ENCODE assay signal across 8 cellular contexts in genomic region chr9:133375724-133376654, GRCh38. TPM values are rescaled to one million over a fixed set of nuclear protein-coding genes. Genes with fewer than 3 reads are reported as not detected.
DNase-seq lines count a peak whose midpoint lies in the region; ATAC-seq and TF ChIP-seq lines count a peak whose summit lies in the region.

Gene STKLD1 (plus strand): TSS chr9:133376366. CDS start chr9:133376474, 108 bp downstream.
Gene SURF4 (minus strand): TSS chr9:133376060. CDS start chr9:133375969, 91 bp downstream.

- H3K27ac ChIP-seq in adipose tissue (ENCODE audit: low read depth, low read length) (peak within 1 kb of the TSS; percentile 95), heart right ventricle (peak within 1 kb of the TSS; percentile 76 to 99 (median 96))

- H3K9me3 ChIP-seq in heart right ventricle = peaks cover 0 to 8% (median 0%) of the 10 kb centered on the region in 11 donors

- H3K4me1 ChIP-seq in heart right ventricle = peaks cover 13 to 53% (median 47%) of the 10 kb centered on the region in 9 donors

- H3K9me3 Mint-ChIP-seq in type B pancreatic cell = no peaks in the 10 kb centered on the region

- H3K27ac Mint-ChIP-seq in type B pancreatic cell = peak within 1 kb of the TSS; percentile 99

- TF ChIP-seq CTCF in GM13977 (IDR thresholded peaks at IDR 0.05; ENCODE audit: extremely low read depth, insufficient read depth, missing control alignments) (no peak), heart right ventricle (IDR thresholded peaks at IDR 0.05) (peak in 1 of 9 donors; percentile 13), type B pancreatic cell (conservative IDR thresholded peaks at IDR 0.05) (peak; percentile 40)

- H3K36me3 Mint-ChIP-seq in type B pancreatic cell = peaks cover 11% of the 10 kb centered on the region

- H3K4me3 ChIP-seq in heart right ventricle = peak within 1 kb of the TSS; percentile 78 to 100 (median 96)

- no peaks in the 10 kb centered on the region for H3K27me3 Mint-ChIP-seq in type B pancreatic cell

- peaks cover 24% of the 10 kb centered on the region for H3K4me1 Mint-ChIP-seq in type B pancreatic cell (ENCODE audit: unreplicated experiment)

- H3K27me3 ChIP-seq in heart right ventricle = no peaks in the 10 kb centered on the region

- in situ Hi-C loops in GM13977 (cut with MboI; ENCODE audit: low pct_unique_long_range_greater_than_20kb, low sequenced_read_pairs, unreplicated experiment) = no loop called here

- WGBS in adipose tissue, 3 donors = 1% methylated on average over 75 to 120 of the region's 120 CpGs
- 0 to 1% methylated on average over 88 to 120 of the region's 120 CpGs for WGBS in heart right ventricle, 2 donors

- peaks cover 0 to 25% (median 7%) of the 10 kb centered on the region in 9 donors for H3K36me3 ChIP-seq in heart right ventricle

- H3K4me3 Mint-ChIP-seq in type B pancreatic cell = peak within 1 kb of the TSS; percentile 99

- DNase-seq in GM13977 (ENCODE audit: low spot score) (peak; percentile 100), NCI-H1436 treated with DMSO at 0.1 percent for 48 hours (lab: John Stamatoyannopoulos, UW) (peak; percentile 64), SW480 (ENCODE audit: low spot score) (peak; percentile 92), heart right ventricle (peak; percentile 94 to 97), posterior cingulate gyrus (peak; percentile 93 to 99 (median 96)), type B pancreatic cell (ENCODE audit: extremely low spot score, unreplicated experiment) (peak; percentile 97)

- ATAC-seq in HG02870 (IDR thresholded peaks at IDR 0.05; ENCODE audit: unreplicated experiment) = peak; percentile 81
- peak; percentile 97 to 99 (median 98) for ATAC-seq in heart right ventricle

- intact Hi-C loops in heart right ventricle (cut with DNase I) = loop anchor here in 3 of 10 donors (2.0 to 5.0 kb wide), 4 partner anchors 27 to 44 kb away; partner anchors contain the start of genes REXO4 (in 2 of the 3), MED22 (in 1 of the 3), RPL7A (in 1 of the 3) and SURF6 (in 1 of the 3)
- intact Hi-C loops in posterior cingulate gyrus (cut with DNase I) = loop anchor here (1.0 kb wide), 1 partner anchor 40 kb away; the partner anchor contains the start of gene SURF6

RNA-seq across cellular contexts. Expression of gene STKLD1, which starts in this region (rescaled TPM):
- polyA plus RNA-seq in adipose tissue = under 1 TPM; 0.44 to 0.68 (median 0.45) TPM
- total RNA-seq in heart right ventricle = 1 to 10 TPM in 3 of 10 donors, under 1 TPM in 5, not detected in 2; 0.20 to 1.7 (median 0.68) TPM
- polyA plus RNA-seq in heart right ventricle = 1 to 10 TPM in 1 of 2 donors, under 1 TPM in 1; 0.17 to 1.5 TPM
- 1.00 and 3.9 TPM in 2 replicates for total RNA-seq in type B pancreatic cell (ENCODE audit: low replicate concordance)

RNA-seq across cellular contexts. Expression of gene SURF4, which starts in this region (rescaled TPM):
- polyA plus RNA-seq in adipose tissue = 100 to 1,000 TPM in 2 of 3 donors, 10 to 100 TPM in 1; 66.1 to 168 (median 123) TPM
- 100 to 1,000 TPM in 1 of 10 donors, 10 to 100 TPM in 9; 56.1 to 104 (median 64.2) TPM for total RNA-seq in heart right ventricle
- polyA plus RNA-seq in heart right ventricle = 100 to 1,000 TPM in 1 of 2 donors, 10 to 100 TPM in 1; 21.5 to 113 TPM
- total RNA-seq in type B pancreatic cell (ENCODE audit: low replicate concordance) = 173 and 224 TPM in 2 replicates

Comparison
In these comparisons a context has a peak if more than half of its experiments do, and no peak if none do; other contexts are left out.
1. Peak in every context shown above with its lines: DNase-seq, ATAC-seq, H3K4me3 ChIP-seq and H3K27ac ChIP-seq.